9 cellular contexts compared by ENCODE assay signal in the genomic region with DNA sequence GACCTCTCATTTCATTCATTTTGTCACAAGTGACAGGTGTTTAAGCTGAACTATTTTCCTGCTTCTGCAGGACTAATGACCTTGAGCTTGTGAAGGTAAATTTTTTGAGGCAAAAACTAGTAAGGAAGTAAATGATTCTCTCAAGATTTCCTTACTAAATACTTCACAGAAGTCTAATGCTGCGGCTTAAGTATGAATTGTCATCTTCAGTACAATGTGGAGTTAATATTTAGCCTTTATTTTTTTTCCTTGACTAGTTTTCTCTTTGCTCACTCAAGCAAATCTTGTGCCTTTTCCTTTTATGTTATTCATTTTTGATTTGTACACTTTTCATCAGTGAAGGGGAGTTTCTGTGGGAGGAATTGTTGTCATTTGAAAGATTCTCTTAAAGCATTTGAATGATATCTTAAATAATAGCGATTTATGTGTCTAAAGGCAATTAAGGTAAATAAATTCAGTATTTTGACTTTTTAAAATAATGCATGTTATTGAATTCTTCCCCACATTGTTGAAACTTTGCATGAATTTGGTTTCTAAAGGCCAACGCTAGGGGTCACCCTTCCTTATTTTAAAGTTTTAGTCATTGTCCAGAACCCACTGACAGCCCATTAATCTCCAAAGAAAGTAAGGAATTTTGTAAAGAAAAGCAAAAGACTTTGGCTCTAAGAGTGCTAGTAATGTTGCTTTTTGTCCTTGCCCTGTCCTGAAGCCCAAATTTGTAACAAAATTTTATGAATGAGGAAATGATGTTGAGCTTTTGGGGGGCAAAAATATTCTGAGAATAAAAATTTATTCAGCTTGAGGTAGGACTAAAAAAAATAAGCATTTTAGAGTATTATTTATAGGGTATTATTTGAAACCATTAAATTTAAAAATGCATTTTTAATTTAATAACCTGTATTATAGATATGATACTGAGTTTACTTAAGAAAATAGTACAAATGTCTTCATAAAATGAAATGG.
DNase-seq lines count a peak whose midpoint lies in the region; ATAC-seq and TF ChIP-seq lines count a peak whose summit lies in the region.
"Had no signal": no experiment of that assay in that cellular context is flagged by ENCODE, and none has a peak within 500 bp of the region (broad histone marks: within the 10 kb centered on the region; RNA-seq: fewer than 3 reads in every experiment).

No MANE protein-coding gene starts in this region.

- no peak overlapping the region for H3K27ac ChIP-seq in DND-41 (ENCODE audit: low read length)
- H3K27ac ChIP-seq in dorsolateral prefrontal cortex: no peak overlapping the region

- no peak overlapping the region for H3K9ac ChIP-seq in DND-41 (ENCODE audit: low read depth, low read length)

- H3K36me3 Mint-ChIP-seq in nephron (ENCODE audit: low read depth): no peaks in the 10 kb centered on the region
- H3K36me3 Mint-ChIP-seq: naive thymus-derived CD4-positive, alpha-beta T cell had no signal

- H3K27ac Mint-ChIP-seq in nephron: peak overlapping the region; percentile 23 to 63 (median 24)
- H3K27ac Mint-ChIP-seq: naive thymus-derived CD4-positive, alpha-beta T cell had no signal

- intact Hi-C loops in dorsolateral prefrontal cortex (cut with DNase I): loop anchor here (10.0 kb wide), 2 partner anchors 529 to 871 kb away; no protein-coding TSS in a partner anchor

- no peaks in the 10 kb centered on the region for H3K36me3 ChIP-seq in DND-41 (ENCODE audit: insufficient read depth, low read length)

- no peak overlapping the region for H3K4me3 Mint-ChIP-seq in nephron
- H3K4me3 Mint-ChIP-seq: naive thymus-derived CD4-positive, alpha-beta T cell had no signal

- TF ChIP-seq CTCF in DND-41 (IDR thresholded peaks at IDR 0.05; ENCODE audit: borderline replicate concordance, extremely low read depth, low read length, poor library complexity, severe bottlenecking): peak; percentile 71
- TF ChIP-seq CTCF in dorsolateral prefrontal cortex (IDR thresholded peaks at IDR 0.05 in 54 of 56, conservative IDR thresholded peaks at IDR 0.05 in 2 of 56; ENCODE audit: low read depth in 1 of 56, partially characterized antibody in 56 of 56): peak; percentile 43 to 86 (median 75)
- peak; percentile 66 to 74 (median 66) for TF ChIP-seq CTCF in nephron (IDR thresholded peaks at IDR 0.05; ENCODE audit: unreplicated experiment in 3 of 3)

- H3K27me3 ChIP-seq in DND-41 (ENCODE audit: insufficient read depth, low read length, poor library complexity): peaks cover 2% of the 10 kb centered on the region
- no peaks in the 10 kb centered on the region for H3K27me3 ChIP-seq in dorsolateral prefrontal cortex

- H3K4me3 ChIP-seq in DND-41 (ENCODE audit: low read depth in 1 of 2, low read length in 2 of 2): no peak overlapping the region
- H3K4me3 ChIP-seq in dorsolateral prefrontal cortex: no peak overlapping the region

- H3K9me3 Mint-ChIP-seq in nephron: no peaks in the 10 kb centered on the region
- H3K9me3 Mint-ChIP-seq: naive thymus-derived CD4-positive, alpha-beta T cell had no signal

- no peaks in the 10 kb centered on the region for H4K20me1 ChIP-seq in DND-41 (ENCODE audit: insufficient read depth, low read length)

- no peaks in the 10 kb centered on the region for H3K4me1 Mint-ChIP-seq in nephron
- H3K4me1 Mint-ChIP-seq: naive thymus-derived CD4-positive, alpha-beta T cell had no signal

- ATAC-seq in DND-41 (ENCODE audit: insufficient read depth, low read depth) (peak; percentile 48; the same call in 1 of the 3 replicates), GM21786 (IDR thresholded peaks at IDR 0.05; ENCODE audit: unreplicated experiment) (peak; percentile 56)
- ATAC-seq: naive thymus-derived CD4-positive, alpha-beta T cell had no signal

- no peaks in the 10 kb centered on the region for H3K79me2 ChIP-seq in DND-41 (ENCODE audit: insufficient read depth, low read length)

- H3K4me2 ChIP-seq in DND-41 (ENCODE audit: insufficient read depth, low read length): no peak overlapping the region

- no peaks in the 10 kb centered on the region for H3K9me3 ChIP-seq in DND-41 (ENCODE audit: insufficient read depth, low read length, severe bottlenecking)

- no peak overlapping the region for H2AFZ ChIP-seq in DND-41 (ENCODE audit: low read depth, low read length)

- no peaks in the 10 kb centered on the region for H3K4me1 ChIP-seq in DND-41 (ENCODE audit: insufficient read depth, low read length)

- DNase-seq in DND-41 (peak; percentile 15), OCI-M2 (lab: John Stamatoyannopoulos, UW; ENCODE audit: unreplicated experiment) (peak; percentile 9), dorsolateral prefrontal cortex (peak in 1 of 10 donors; percentile 12), NCI-H2029 (lab: John Stamatoyannopoulos, UW) (no peak), NCI-H2107 treated with DMSO at 0.1 percent for 48 hours (lab: John Stamatoyannopoulos, UW; ENCODE audit: unreplicated experiment) (no peak)
- no peak for DNase-seq in activated CD8-positive, alpha-beta memory T cell treated with anti-CD3 and anti-CD28 coated beads, Interleukin-2, amount 50 U/mL, for 4 hours

- no peaks in the 10 kb centered on the region for H3K27me3 Mint-ChIP-seq in nephron (ENCODE audit: low read depth)

Comparison
In these comparisons a context has a peak if more than half of its experiments do, and no peak if none do; other contexts are left out.
1. DNase-seq: peak in DND-41 (single experiment) and OCI-M2 (single experiment); none in activated CD8-positive, alpha-beta memory T cell treated with anti-CD3 and anti-CD28 coated beads, Interleukin-2, amount 50 U/mL, for 4 hours (single experiment), NCI-H2029 (single experiment) and NCI-H2107 treated with DMSO at 0.1 percent for 48 hours (single experiment).
2. Peak in every context shown above with its lines, with median percentiles within 50 percentile points of each other: CTCF ChIP-seq.